Comparison of ENCODE assay signal across 16 cellular contexts in genomic region chr16:31899505-31899904, GRCh38. TPM values are rescaled to one million over a fixed set of nuclear protein-coding genes. Genes with fewer than 3 reads are reported as not detected.
DNase-seq lines count a peak whose midpoint lies in the region; ATAC-seq and TF ChIP-seq lines count a peak whose summit lies in the region.
"Had no signal": no experiment of that assay in that cellular context is flagged by ENCODE, and none has a peak within 500 bp of the region (broad histone marks: within the 10 kb centered on the region; RNA-seq: fewer than 3 reads in every experiment).

No MANE protein-coding gene starts in this region.

- peaks cover 15% of the 10 kb centered on the region for H3K36me3 ChIP-seq in CD4-positive, alpha-beta memory T cell (ENCODE audit: insufficient read depth, low read length)
- H3K36me3 ChIP-seq in naive thymus-derived CD4-positive, alpha-beta T cell (ENCODE audit: control insufficient read depth in 2 of 3, insufficient read depth in 3 of 3, low read length in 3 of 3), result peaks cover 0 to 26% (median 8%) of the 10 kb centered on the region in 3 experiments
- H3K36me3 ChIP-seq in HAP-1 (replicated peaks) (peaks cover 27% of the 10 kb centered on the region), spleen (peaks cover 8 to 88% (median 47%) of the 10 kb centered on the region in 6 donors)

- no peak for DNase-seq in activated CD4-positive, alpha-beta T cell treated with anti-CD3 and anti-CD28 coated beads, Interleukin-2, amount 10 ng/mL, durations not matched to agents 24 days and 14 days
- no peak for DNase-seq in activated CD4-positive, alpha-beta T cell treated with anti-CD3 and anti-CD28 coated beads for 1 hour
- DNase-seq in CD4-positive, alpha-beta memory T cell, result no peak
- DNase-seq in activated naive CD4-positive, alpha-beta T cell treated with anti-CD3 and anti-CD28 coated beads, Interleukin-2, amount 50 U/mL, for 72 hours (ENCODE audit: low spot score in 2 of 2), result no peak
- DNase-seq in naive thymus-derived CD4-positive, alpha-beta T cell, result no peak
- no peak for DNase-seq in HAP-1 (ENCODE audit: low spot score in 2 of 2)
- DNase-seq in spleen, result no peak
- no peak for DNase-seq in EL
- DNase-seq: C1 segment of cervical spinal cord, DMS79 treated with DMSO at 0.1 percent for 48 hours, GDM1, GM23248, NCI-H1930, NCI-H510A had no signal

- TF ChIP-seq CTCF in spleen (IDR thresholded peaks at IDR 0.05 in 8 of 11, conservative IDR thresholded peaks at IDR 0.05 in 3 of 11), result no peak

- intact Hi-C loops in activated CD4-positive, alpha-beta T cell treated with anti-CD3 and anti-CD28 coated beads, Interleukin-2, amount 10 ng/mL, durations not matched to agents 24 days and 14 days (cut with micrococcal nuclease), result no loop called here
- intact Hi-C loops in CD4-positive, alpha-beta memory T cell (cut with micrococcal nuclease), result no loop called here
- intact Hi-C loops in naive thymus-derived CD4-positive, alpha-beta T cell (cut with micrococcal nuclease), result no loop called here
- intact Hi-C loops in spleen (cut with DNase I; ENCODE audit: low total_unique reads), result no loop called here

- CTCF ChIA-PET in CD4-positive, alpha-beta memory T cell (lab: Charles Lee; ENCODE audit: partially characterized antibody), result no interaction called here
- CTCF ChIA-PET in naive thymus-derived CD4-positive, alpha-beta T cell (lab: Charles Lee), result interaction anchor here (0.9 kb wide), 1 partner anchor 31 kb away, joined by 3 read pairs; no protein-coding TSS in a partner anchor

- H3K27ac ChIP-seq in CD4-positive, alpha-beta memory T cell (ENCODE audit: low read depth, low read length), result no peak overlapping the region
- no peak overlapping the region for H3K27ac ChIP-seq in naive thymus-derived CD4-positive, alpha-beta T cell (ENCODE audit: low read depth, low read length)
- no peak overlapping the region for H3K27ac ChIP-seq in spleen
- H3K27ac ChIP-seq: GM23248 had no signal

- 75 to 85% (median 83%) methylated on average over 2 of the region's 2 CpGs for WGBS in spleen, 5 donors

- peak overlapping the region; percentile 46 for H3K27ac Mint-ChIP-seq in activated CD4-positive, alpha-beta T cell treated with anti-CD3 and anti-CD28 coated beads, Interleukin-2, amount 10 ng/mL, durations not matched to agents 24 days and 14 days
- peak overlapping the region; percentile 42 to 81 (median 64) for H3K27ac Mint-ChIP-seq in CD4-positive, alpha-beta memory T cell
- peak overlapping the region; percentile 28 to 39 for H3K27ac Mint-ChIP-seq in activated naive CD4-positive, alpha-beta T cell treated with anti-CD3 and anti-CD28 coated beads, Interleukin-2, amount 50 U/mL, for 72 hours
- H3K27ac Mint-ChIP-seq in naive thymus-derived CD4-positive, alpha-beta T cell, result peak overlapping the region; percentile 28 to 89 (median 77)
- H3K27ac Mint-ChIP-seq: IgD-negative memory B cell had no signal

- TF ChIP-seq POLR2A in spleen (IDR thresholded peaks at IDR 0.05), result no peak

- in situ Hi-C loops in HAP-1 (cut with MboI; ENCODE audit: low sequenced_read_pairs), result no loop called here

- H3K4me3 Mint-ChIP-seq in activated CD4-positive, alpha-beta T cell treated with anti-CD3 and anti-CD28 coated beads, Interleukin-2, amount 10 ng/mL, durations not matched to agents 24 days and 14 days, result peak overlapping the region; percentile 34
- peak overlapping the region in 4 of 8 donors; percentile 13 to 60 (median 38) for H3K4me3 Mint-ChIP-seq in CD4-positive, alpha-beta memory T cell
- peak overlapping the region in 8 of 10 donors; percentile 56 to 71 (median 61) for H3K4me3 Mint-ChIP-seq in naive thymus-derived CD4-positive, alpha-beta T cell

- no peaks in the 10 kb centered on the region for H3K27me3 ChIP-seq in CD4-positive, alpha-beta memory T cell (ENCODE audit: insufficient read depth, low read length)
- H3K27me3 ChIP-seq in naive thymus-derived CD4-positive, alpha-beta T cell (ENCODE audit: control insufficient read depth in 2 of 2, insufficient read depth in 2 of 2, low read length in 2 of 2), result no peaks in the 10 kb centered on the region
- H3K27me3 ChIP-seq in HAP-1 (ENCODE audit: low read depth), result no peaks in the 10 kb centered on the region
- no peaks in the 10 kb centered on the region for H3K27me3 ChIP-seq in spleen (replicated peaks in 1 of 7)

- no peaks in the 10 kb centered on the region for H3K4me1 ChIP-seq in CD4-positive, alpha-beta memory T cell (ENCODE audit: insufficient read depth, low read length)
- no peaks in the 10 kb centered on the region for H3K4me1 ChIP-seq in naive thymus-derived CD4-positive, alpha-beta T cell (ENCODE audit: control insufficient read depth in 2 of 2, insufficient read depth in 2 of 2, low read length in 2 of 2)
- H3K4me1 ChIP-seq in HAP-1, result no peaks in the 10 kb centered on the region
- no peaks in the 10 kb centered on the region for H3K4me1 ChIP-seq in spleen

- no peak overlapping the region for H3K4me3 ChIP-seq in CD4-positive, alpha-beta memory T cell (ENCODE audit: low read length in 2 of 2)
- H3K4me3 ChIP-seq in naive thymus-derived CD4-positive, alpha-beta T cell (ENCODE audit: low read length), result no peak overlapping the region
- H3K4me3 ChIP-seq in HAP-1 (no peak overlapping the region), spleen (no peak overlapping the region)
- H3K4me3 ChIP-seq: GM23248 had no signal

- H3K27me3 Mint-ChIP-seq in activated CD4-positive, alpha-beta T cell treated with anti-CD3 and anti-CD28 coated beads, Interleukin-2, amount 10 ng/mL, durations not matched to agents 24 days and 14 days, result no peaks in the 10 kb centered on the region
- no peaks in the 10 kb centered on the region for H3K27me3 Mint-ChIP-seq in CD4-positive, alpha-beta memory T cell
- H3K27me3 Mint-ChIP-seq in naive thymus-derived CD4-positive, alpha-beta T cell, result no peaks in the 10 kb centered on the region
- H3K27me3 Mint-ChIP-seq: IgD-negative memory B cell had no signal

- peak in 1 of 2 donors; percentile 61 for ATAC-seq in activated naive CD4-positive, alpha-beta T cell treated with anti-CD3 and anti-CD28 coated beads, Interleukin-2, amount 50 U/mL, for 72 hours
- no peak for ATAC-seq in naive thymus-derived CD4-positive, alpha-beta T cell
- ATAC-seq: Panc1 had no signal

- POLR2A ChIA-PET in CD4-positive, alpha-beta memory T cell (lab: Charles Lee; ENCODE audit: partially characterized antibody), result no interaction called here
- POLR2A ChIA-PET in naive thymus-derived CD4-positive, alpha-beta T cell (lab: Charles Lee), result no interaction called here

- peaks cover 87% of the 10 kb centered on the region for H3K36me3 Mint-ChIP-seq in activated CD4-positive, alpha-beta T cell treated with anti-CD3 and anti-CD28 coated beads, Interleukin-2, amount 10 ng/mL, durations not matched to agents 24 days and 14 days (ENCODE audit: low read depth)
- H3K36me3 Mint-ChIP-seq in CD4-positive, alpha-beta memory T cell, result peaks cover 70 to 79% of the 10 kb centered on the region in 2 donors
- peaks cover 76 to 85% of the 10 kb centered on the region in 2 donors for H3K36me3 Mint-ChIP-seq in activated naive CD4-positive, alpha-beta T cell treated with anti-CD3 and anti-CD28 coated beads, Interleukin-2, amount 50 U/mL, for 72 hours
- H3K36me3 Mint-ChIP-seq in naive thymus-derived CD4-positive, alpha-beta T cell, result peaks cover 36 to 89% (median 70%) of the 10 kb centered on the region in 5 donors

- H3K9me3 Mint-ChIP-seq in activated CD4-positive, alpha-beta T cell treated with anti-CD3 and anti-CD28 coated beads, Interleukin-2, amount 10 ng/mL, durations not matched to agents 24 days and 14 days, result peaks cover 31% of the 10 kb centered on the region
- H3K9me3 Mint-ChIP-seq in CD4-positive, alpha-beta memory T cell, result peaks cover 7 to 64% (median 59%) of the 10 kb centered on the region in 8 donors
- H3K9me3 Mint-ChIP-seq in activated naive CD4-positive, alpha-beta T cell treated with anti-CD3 and anti-CD28 coated beads, Interleukin-2, amount 50 U/mL, for 72 hours, result peaks cover 16 to 46% of the 10 kb centered on the region in 2 donors
- peaks cover 0 to 81% (median 35%) of the 10 kb centered on the region in 11 donors for H3K9me3 Mint-ChIP-seq in naive thymus-derived CD4-positive, alpha-beta T cell

- H3K4me1 Mint-ChIP-seq in activated CD4-positive, alpha-beta T cell treated with anti-CD3 and anti-CD28 coated beads, Interleukin-2, amount 10 ng/mL, durations not matched to agents 24 days and 14 days, result peaks cover 15% of the 10 kb centered on the region
- peaks cover 15 to 51% (median 26%) of the 10 kb centered on the region in 4 donors for H3K4me1 Mint-ChIP-seq in CD4-positive, alpha-beta memory T cell
- H3K4me1 Mint-ChIP-seq in naive thymus-derived CD4-positive, alpha-beta T cell, result peaks cover 14 to 38% (median 28%) of the 10 kb centered on the region in 7 donors

- peaks cover 0 to 9% of the 10 kb centered on the region in 2 donors for H3K9me3 ChIP-seq in CD4-positive, alpha-beta memory T cell (ENCODE audit: control insufficient read depth in 1 of 2, low read length in 2 of 2)
- H3K9me3 ChIP-seq in naive thymus-derived CD4-positive, alpha-beta T cell (ENCODE audit: control insufficient read depth in 2 of 3, low read length in 3 of 3), result peaks cover 0 to 8% (median 0%) of the 10 kb centered on the region in 3 experiments
- H3K9me3 ChIP-seq in HAP-1 (peaks cover 3% of the 10 kb centered on the region; the same call in 1 of the 2 replicates), spleen (peaks cover 14 to 93% (median 84%) of the 10 kb centered on the region in 8 donors)

RNA-seq across cellular contexts. Expression of gene ZNF267, which starts 25.9 kb away (rescaled TPM):
- total RNA-seq in activated CD4-positive, alpha-beta T cell treated with anti-CD3 and anti-CD28 coated beads, Interleukin-2, amount 10 ng/mL, durations not matched to agents 24 days and 14 days, result 77.7 and 78.3 TPM in 2 replicates
- 10 to 100 TPM; 47.4 to 51.9 TPM for total RNA-seq in CD4-positive, alpha-beta memory T cell
- 10 to 100 TPM; 12.4 to 17.3 TPM for polyA plus RNA-seq in CD4-positive, alpha-beta memory T cell
- 10 to 100 TPM; 81.5 to 89.9 TPM for total RNA-seq in activated naive CD4-positive, alpha-beta T cell treated with anti-CD3 and anti-CD28 coated beads, Interleukin-2, amount 50 U/mL, for 72 hours
- 10 to 100 TPM; 34.8 to 74.9 (median 48.8) TPM for total RNA-seq in naive thymus-derived CD4-positive, alpha-beta T cell
- 1 to 10 TPM; 7.3 to 8.6 TPM for polyA plus RNA-seq in naive thymus-derived CD4-positive, alpha-beta T cell
- total RNA-seq in spleen, result 10 to 100 TPM; 33.3 to 50.6 (median 44.9) TPM
- 10 to 100 TPM in 1 of 3 donors, 1 to 10 TPM in 2; 9.0 to 12.9 (median 9.7) TPM for polyA plus RNA-seq in spleen
